Comparison of ENCODE assay signal across 1 cellular context in genomic region chr3:186949281-186949982, GRCh38.
TF ChIP-seq lines count a peak whose summit lies in the region.

No MANE protein-coding gene starts in this region.

TF ChIP-seq in WTC11, 78 proteins besides CTCF, POLR2A, EP300 and RAD21 (continued from another document):
- no peak for TF ChIP-seq AR (CRISPR knock-in tag; IDR thresholded peaks at IDR 0.05)
- TF ChIP-seq SP1 (CRISPR knock-in tag; conservative IDR thresholded peaks at IDR 0.05) = no peak
- TF ChIP-seq ESRRA (CRISPR knock-in tag; IDR thresholded peaks at IDR 0.05; ENCODE audit: borderline replicate concordance) = no peak
- TF ChIP-seq EMX1 (CRISPR knock-in tag; IDR thresholded peaks at IDR 0.05) = no peak
- TF ChIP-seq ZSCAN18 (CRISPR knock-in tag; IDR thresholded peaks at IDR 0.05) = no peak
- TF ChIP-seq ATF6 (CRISPR knock-in tag; IDR thresholded peaks at IDR 0.05) = no peak
- TF ChIP-seq ZNF281 (CRISPR knock-in tag; IDR thresholded peaks at IDR 0.05) = no peak
- no peak for TF ChIP-seq ZNF121 (CRISPR knock-in tag; IDR thresholded peaks at IDR 0.05)
